ENCODE assay signal across 10 cellular contexts in the genomic region with DNA sequence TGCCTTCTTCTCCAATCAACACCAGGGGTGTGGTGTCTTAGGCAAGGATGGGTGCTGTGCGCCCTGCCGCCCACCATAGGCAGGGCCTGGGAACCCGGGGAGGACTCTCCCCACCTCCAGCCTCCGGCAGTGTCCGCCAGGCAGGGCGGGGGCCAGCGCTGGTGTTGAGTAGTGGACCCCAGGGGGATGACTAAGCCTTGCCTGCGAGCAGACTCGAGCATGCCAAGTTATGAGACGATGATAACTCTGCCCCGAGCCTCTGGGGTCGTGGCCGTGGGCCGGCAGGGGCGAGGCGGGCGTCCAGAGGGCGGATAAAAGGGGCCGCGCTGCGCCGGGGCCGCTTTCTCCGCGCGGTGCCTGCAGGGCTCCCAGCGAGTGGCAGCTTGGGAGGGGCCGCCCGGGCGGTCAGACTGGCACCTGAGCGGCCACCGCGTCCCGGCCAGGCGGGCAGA. TPM values are rescaled to one million over a fixed set of nuclear protein-coding genes. Genes with fewer than 3 reads are reported as not detected.
DNase-seq lines count a peak whose midpoint lies in the region; ATAC-seq and TF ChIP-seq lines count a peak whose summit lies in the region.
"Had no signal": no experiment of that assay in that cellular context is flagged by ENCODE, and none has a peak within 500 bp of the region (broad histone marks: within the 10 kb centered on the region; RNA-seq: fewer than 3 reads in every experiment).

A gene (plus strand): TSS at position 340 of the 452 bp plus-strand sequence. CDS start 245 bp downstream, outside the sequence.

- no peak within 1 kb of the TSS for H3K27ac ChIP-seq in ectodermal cell (ENCODE audit: insufficient read depth, low read depth, low read length, poor library complexity, severe bottlenecking)
- peak within 1 kb of the TSS; percentile 58 for H3K27ac ChIP-seq in skeletal muscle tissue (ENCODE audit: low read depth, low read length)
- no peak within 1 kb of the TSS for H3K27ac ChIP-seq in CD4-positive, alpha-beta T cell (ENCODE audit: low read depth, low read length)

- no peak for TF ChIP-seq CTCF in kidney epithelial cell (IDR thresholded peaks at IDR 0.05; ENCODE audit: insufficient read depth, low read length, poor library complexity, severe bottlenecking)
- TF ChIP-seq CTCF in CD4-positive, alpha-beta T cell (IDR thresholded peaks at IDR 0.05), result no peak

- H3K27me3 ChIP-seq in H7 (ENCODE audit: control insufficient read depth, insufficient read depth, low read length) (peaks cover 27% of the 10 kb centered on the region), ectodermal cell (ENCODE audit: control insufficient read depth, insufficient read depth, low read length, poor library complexity, severe bottlenecking) (peaks cover 50% of the 10 kb centered on the region), kidney epithelial cell (ENCODE audit: control insufficient read depth, insufficient read depth, low read length) (peaks cover 14% of the 10 kb centered on the region), skeletal muscle tissue (ENCODE audit: control insufficient read depth in 3 of 3, insufficient read depth in 3 of 3, low read length in 3 of 3) (peaks cover 29 to 37% (median 33%) of the 10 kb centered on the region in 3 donors)
- peaks cover 60% of the 10 kb centered on the region for H3K27me3 ChIP-seq in CD4-positive, alpha-beta T cell (ENCODE audit: control insufficient read depth, insufficient read depth, low read length)

- no peaks in the 10 kb centered on the region for H3K36me3 ChIP-seq in H7 (replicated peaks; ENCODE audit: control insufficient read depth, insufficient read depth, low read length)
- no peaks in the 10 kb centered on the region for H3K36me3 ChIP-seq in ectodermal cell (ENCODE audit: control insufficient read depth, insufficient read depth, low read length)
- H3K36me3 ChIP-seq in kidney epithelial cell (ENCODE audit: control insufficient read depth, insufficient read depth, low read length), result no peaks in the 10 kb centered on the region
- H3K36me3 ChIP-seq in skeletal muscle tissue (ENCODE audit: control insufficient read depth in 3 of 3, insufficient read depth in 3 of 3, low read length in 3 of 3), result no peaks in the 10 kb centered on the region

- H3K4me3 Mint-ChIP-seq in CD4-positive, alpha-beta T cell, result no peak within 1 kb of the TSS

- peaks cover 74% of the 10 kb centered on the region for H3K27me3 Mint-ChIP-seq in CD4-positive, alpha-beta T cell

- DNase-seq in H7, result no peak
- no peak for DNase-seq in kidney epithelial cell (ENCODE audit: low read depth)
- no peak for DNase-seq in CD4-positive, alpha-beta T cell
- no peak for DNase-seq in NCI-H1417 (lab: John Stamatoyannopoulos, UW)
- DNase-seq: DND-41 had no signal

- peak within 1 kb of the TSS; percentile 47 to 72 (median 56) for H3K9ac ChIP-seq in skeletal muscle tissue (ENCODE audit: low read depth in 1 of 3, low read length in 3 of 3)

- CTCF ChIA-PET in CD4-positive, alpha-beta T cell (lab: Charles Lee), result no interaction called here

- ATAC-seq in GM21447 (IDR thresholded peaks at IDR 0.05; ENCODE audit: unreplicated experiment), result no peak
- no peak for ATAC-seq in CD4-positive, alpha-beta T cell (ENCODE audit: poor library complexity)
- ATAC-seq in GM18502 (IDR thresholded peaks at IDR 0.05; ENCODE audit: poor library complexity, unreplicated experiment), result no peak

- no peaks in the 10 kb centered on the region for H3K36me3 Mint-ChIP-seq in CD4-positive, alpha-beta T cell (ENCODE audit: low read depth)

- POLR2A ChIA-PET in CD4-positive, alpha-beta T cell (lab: Charles Lee), result no interaction called here

- WGBS in ectodermal cell, 2 experiments, result 10% methylated on average over 35 of the region's 35 CpGs

- H3K4me1 Mint-ChIP-seq in CD4-positive, alpha-beta T cell (ENCODE audit: low read depth), result no peaks in the 10 kb centered on the region

- no peaks in the 10 kb centered on the region for H3K9me3 Mint-ChIP-seq in CD4-positive, alpha-beta T cell

- intact Hi-C loops in CD4-positive, alpha-beta T cell (cut with DNase I, micrococcal nuclease), result no loop called here

- no peak within 1 kb of the TSS for H3K27ac Mint-ChIP-seq in CD4-positive, alpha-beta T cell

- H3K4me1 ChIP-seq in ectodermal cell (ENCODE audit: control insufficient read depth, insufficient read depth, low read length) (peaks cover 5% of the 10 kb centered on the region), skeletal muscle tissue (ENCODE audit: control insufficient read depth in 3 of 3, insufficient read depth in 3 of 3, low read length in 3 of 3) (peaks cover 5 to 14% (median 7%) of the 10 kb centered on the region in 3 donors)

- H3K9me3 ChIP-seq in ectodermal cell (ENCODE audit: control insufficient read depth, low read length) (no peaks in the 10 kb centered on the region), skeletal muscle tissue (ENCODE audit: control insufficient read depth in 3 of 3, low read length in 3 of 3) (no peaks in the 10 kb centered on the region)
- no peaks in the 10 kb centered on the region for H3K9me3 ChIP-seq in CD4-positive, alpha-beta T cell (ENCODE audit: control insufficient read depth, low read length)

- peak within 1 kb of the TSS; percentile 27 for H3K4me3 ChIP-seq in H7 (ENCODE audit: insufficient read depth, low read depth, low read length)
- H3K4me3 ChIP-seq in ectodermal cell (ENCODE audit: insufficient read depth, low read depth, low read length), result peak within 1 kb of the TSS; percentile 33
- peak within 1 kb of the TSS; percentile 28 for H3K4me3 ChIP-seq in kidney epithelial cell (ENCODE audit: low read depth, low read length)
- peak within 1 kb of the TSS; percentile 61 to 74 (median 65) for H3K4me3 ChIP-seq in skeletal muscle tissue (ENCODE audit: low read length in 3 of 3)

RNA-seq across cellular contexts. Expression of the gene that starts here (rescaled TPM):
- total RNA-seq in H7 (2014; rRNA removed; shearing (Covaris generic)), result 1.8 and 1.9 TPM in 2 replicates
- polyA plus RNA-seq in ectodermal cell (2013, experiment 1 of 4), result 0.28 TPM
- not detected for polyA plus RNA-seq in ectodermal cell (2013, experiment 2 of 4)
- not detected for polyA plus RNA-seq in ectodermal cell (2013, experiment 3 of 4)
- 0.32 TPM for polyA plus RNA-seq in ectodermal cell (2013, experiment 4 of 4)
- total RNA-seq in kidney epithelial cell (3.2 and 4.7 TPM in 2 replicates), skeletal muscle tissue (11.5 TPM)
- total RNA-seq in CD4-positive, alpha-beta T cell, result not detected
- total RNA-seq: HT-29 had no signal
